Comparison of ENCODE assay signal across 1 cellular context in the genomic region with DNA sequence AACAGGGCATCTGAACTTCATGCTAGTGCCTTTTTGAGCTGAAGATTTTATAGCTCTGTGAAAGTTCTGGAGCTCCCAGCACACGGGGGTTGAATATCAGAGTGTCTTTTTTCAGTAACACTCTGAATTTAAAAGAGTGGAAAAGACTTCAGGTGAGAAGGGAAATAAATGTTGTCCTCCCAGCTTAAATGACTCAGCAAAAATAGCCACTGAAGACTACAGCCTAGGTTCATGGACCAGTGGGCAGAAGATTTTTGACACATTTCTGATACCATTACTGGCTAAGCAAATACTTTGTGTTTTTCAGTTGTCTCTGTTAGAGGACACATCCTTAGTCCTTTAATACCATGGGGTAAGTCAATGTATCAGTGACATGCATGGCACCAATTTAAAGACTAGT.
TF ChIP-seq lines count a peak whose summit lies in the region.

No MANE protein-coding gene starts in this region.

TF ChIP-seq in GM23338, 12 proteins besides CTCF, POLR2A, EP300 and RAD21 (continued from another document):
- TF ChIP-seq ZNF462 (CRISPR knock-in tag; IDR thresholded peaks at IDR 0.05) (no peak), NANOG (IDR thresholded peaks at IDR 0.05; ENCODE audit: borderline replicate concordance) (no peak), JUNB (IDR thresholded peaks at IDR 0.05; ENCODE audit: unreplicated experiment) (no peak)
- TF ChIP-seq, protein P1, sequence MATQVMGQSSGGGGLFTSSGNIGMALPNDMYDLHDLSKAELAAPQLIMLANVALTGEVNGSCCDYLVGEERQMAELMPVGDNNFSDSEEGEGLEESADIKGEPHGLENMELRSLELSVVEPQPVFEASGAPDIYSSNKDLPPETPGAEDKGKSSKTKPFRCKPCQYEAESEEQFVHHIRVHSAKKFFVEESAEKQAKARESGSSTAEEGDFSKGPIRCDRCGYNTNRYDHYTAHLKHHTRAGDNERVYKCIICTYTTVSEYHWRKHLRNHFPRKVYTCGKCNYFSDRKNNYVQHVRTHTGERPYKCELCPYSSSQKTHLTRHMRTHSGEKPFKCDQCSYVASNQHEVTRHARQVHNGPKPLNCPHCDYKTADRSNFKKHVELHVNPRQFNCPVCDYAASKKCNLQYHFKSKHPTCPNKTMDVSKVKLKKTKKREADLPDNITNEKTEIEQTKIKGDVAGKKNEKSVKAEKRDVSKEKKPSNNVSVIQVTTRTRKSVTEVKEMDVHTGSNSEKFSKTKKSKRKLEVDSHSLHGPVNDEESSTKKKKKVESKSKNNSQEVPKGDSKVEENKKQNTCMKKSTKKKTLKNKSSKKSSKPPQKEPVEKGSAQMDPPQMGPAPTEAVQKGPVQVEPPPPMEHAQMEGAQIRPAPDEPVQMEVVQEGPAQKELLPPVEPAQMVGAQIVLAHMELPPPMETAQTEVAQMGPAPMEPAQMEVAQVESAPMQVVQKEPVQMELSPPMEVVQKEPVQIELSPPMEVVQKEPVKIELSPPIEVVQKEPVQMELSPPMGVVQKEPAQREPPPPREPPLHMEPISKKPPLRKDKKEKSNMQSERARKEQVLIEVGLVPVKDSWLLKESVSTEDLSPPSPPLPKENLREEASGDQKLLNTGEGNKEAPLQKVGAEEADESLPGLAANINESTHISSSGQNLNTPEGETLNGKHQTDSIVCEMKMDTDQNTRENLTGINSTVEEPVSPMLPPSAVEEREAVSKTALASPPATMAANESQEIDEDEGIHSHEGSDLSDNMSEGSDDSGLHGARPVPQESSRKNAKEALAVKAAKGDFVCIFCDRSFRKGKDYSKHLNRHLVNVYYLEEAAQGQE (IDR thresholded peaks at IDR 0.05; ENCODE audit: unreplicated experiment) = no peak
